1 cellular context compared by ENCODE assay signal in the genomic region with DNA sequence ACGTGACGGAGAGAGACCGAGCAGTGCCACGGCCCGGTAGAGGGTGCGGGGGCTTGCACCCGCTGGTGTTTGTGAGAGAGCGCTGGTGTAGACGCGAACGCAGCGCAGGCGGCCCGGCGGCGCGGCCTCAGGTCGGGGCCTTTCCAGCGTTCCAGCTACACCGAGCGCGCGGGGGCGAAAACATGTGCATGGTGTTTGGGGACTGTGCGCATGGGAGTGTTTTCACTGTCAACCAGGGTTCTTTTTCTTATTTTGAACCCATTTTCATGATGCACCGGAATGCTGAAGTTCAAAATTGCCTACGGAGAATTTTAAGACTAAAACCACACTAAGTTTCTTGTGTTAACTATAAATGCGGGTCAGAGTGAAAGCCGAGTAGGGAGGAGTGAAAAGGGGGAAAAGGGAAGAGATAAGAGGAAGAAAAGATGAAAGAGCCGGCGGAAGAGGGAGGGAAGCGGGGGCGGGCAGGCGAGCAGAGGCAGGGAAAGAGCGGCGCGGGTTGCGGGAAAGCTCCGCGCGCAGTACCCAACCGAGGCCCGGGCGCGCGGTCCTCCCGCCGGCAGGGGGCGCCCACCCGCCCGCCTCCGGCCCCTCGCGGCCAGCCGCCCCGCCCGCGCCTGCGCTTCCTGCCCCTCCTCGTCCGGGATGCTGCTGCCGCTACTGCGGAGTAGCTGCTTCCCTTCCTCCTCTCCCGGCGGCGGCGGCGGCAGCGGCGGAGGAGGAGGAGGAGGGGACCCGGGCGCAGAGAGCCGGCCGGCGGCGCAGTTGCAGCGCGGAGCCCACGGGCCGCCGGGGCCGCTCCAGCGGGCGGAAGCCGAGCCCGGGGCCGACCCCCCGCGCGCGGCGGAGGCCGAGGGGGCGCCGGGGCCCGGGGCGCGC.
TF ChIP-seq lines count a peak whose summit lies in the region.

A gene with protein sequence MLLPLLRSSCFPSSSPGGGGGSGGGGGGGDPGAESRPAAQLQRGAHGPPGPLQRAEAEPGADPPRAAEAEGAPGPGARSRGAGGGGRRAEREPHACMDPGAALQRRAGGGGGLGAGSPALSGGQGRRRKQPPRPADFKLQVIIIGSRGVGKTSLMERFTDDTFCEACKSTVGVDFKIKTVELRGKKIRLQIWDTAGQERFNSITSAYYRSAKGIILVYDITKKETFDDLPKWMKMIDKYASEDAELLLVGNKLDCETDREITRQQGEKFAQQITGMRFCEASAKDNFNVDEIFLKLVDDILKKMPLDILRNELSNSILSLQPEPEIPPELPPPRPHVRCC (plus strand): TSS at position 643 of the 879 bp plus-strand sequence. CDS start 3 bp downstream, at position 646.

TF ChIP-seq in Ishikawa, 13 proteins besides CTCF, POLR2A, EP300 and RAD21 (continued from another document):
- TF ChIP-seq, protein P1, sequence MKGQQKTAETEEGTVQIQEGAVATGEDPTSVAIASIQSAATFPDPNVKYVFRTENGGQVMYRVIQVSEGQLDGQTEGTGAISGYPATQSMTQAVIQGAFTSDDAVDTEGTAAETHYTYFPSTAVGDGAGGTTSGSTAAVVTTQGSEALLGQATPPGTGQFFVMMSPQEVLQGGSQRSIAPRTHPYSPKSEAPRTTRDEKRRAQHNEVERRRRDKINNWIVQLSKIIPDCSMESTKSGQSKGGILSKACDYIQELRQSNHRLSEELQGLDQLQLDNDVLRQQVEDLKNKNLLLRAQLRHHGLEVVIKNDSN (IDR thresholded peaks at IDR 0.05): no peak
- TF ChIP-seq YY1 (IDR thresholded peaks at IDR 0.05; ENCODE audit: low read depth): no peak
- TF ChIP-seq EGR1 (IDR thresholded peaks at IDR 0.05): peak; percentile 39; the same call in 1 of the 2 replicates
